In the genomic region with DNA sequence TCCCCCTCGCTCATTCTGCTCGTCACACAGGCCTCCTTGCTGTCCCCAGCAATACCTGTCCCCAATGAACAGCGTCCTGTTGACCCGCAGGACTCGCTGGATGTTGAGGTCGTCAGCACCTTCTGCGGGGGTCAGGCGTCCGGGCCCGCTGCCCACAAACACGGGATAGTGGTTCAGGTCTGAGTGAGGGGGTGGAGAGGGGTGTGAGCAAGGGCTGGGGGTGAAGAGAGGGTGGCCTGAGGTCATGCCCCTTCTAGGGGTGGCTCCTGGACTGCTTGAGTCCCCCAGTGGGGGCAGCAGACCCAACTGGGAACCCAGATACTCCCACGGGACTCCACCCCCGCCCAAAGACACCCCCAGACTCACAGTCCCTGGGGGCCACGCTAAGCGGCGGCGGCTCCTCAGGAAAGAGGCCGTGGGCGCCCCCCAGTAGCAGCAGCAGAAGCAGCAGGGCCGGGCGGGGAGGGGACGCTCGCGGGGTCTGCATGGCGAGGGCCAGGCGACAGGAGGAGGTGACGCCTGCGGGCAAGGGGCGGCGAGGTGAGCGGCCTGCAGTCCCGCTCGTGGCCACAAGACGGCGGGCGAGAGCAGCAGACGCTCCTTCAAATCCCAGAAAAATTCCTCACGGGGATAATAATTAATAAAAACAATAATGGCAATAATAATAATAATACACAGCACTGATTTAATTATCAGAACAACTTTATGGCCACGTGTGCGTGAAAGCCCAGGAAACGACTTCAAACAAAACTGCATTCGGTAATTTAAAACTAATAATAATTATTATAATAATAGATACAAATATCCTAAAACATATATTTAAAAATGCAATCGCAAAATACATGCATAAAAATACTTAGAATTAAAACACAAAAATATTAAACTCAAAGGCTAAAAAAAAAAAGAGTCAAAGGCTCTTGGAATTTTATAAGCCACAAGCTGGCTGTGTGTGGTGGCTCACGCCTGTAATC, we compare ENCODE assay signal across 1 cellular context.
TF ChIP-seq lines count a peak whose summit lies in the region.

No MANE protein-coding gene starts in this region.

TF ChIP-seq in HCT116, 20 proteins besides CTCF, POLR2A, EP300 and RAD21:
- no peak for TF ChIP-seq EZH2phosphoT487 (IDR thresholded peaks at IDR 0.05; ENCODE audit: borderline replicate concordance)
- TF ChIP-seq CBX3 (IDR thresholded peaks at IDR 0.05; ENCODE audit: low read depth), result no peak
- TF ChIP-seq, protein P1, sequence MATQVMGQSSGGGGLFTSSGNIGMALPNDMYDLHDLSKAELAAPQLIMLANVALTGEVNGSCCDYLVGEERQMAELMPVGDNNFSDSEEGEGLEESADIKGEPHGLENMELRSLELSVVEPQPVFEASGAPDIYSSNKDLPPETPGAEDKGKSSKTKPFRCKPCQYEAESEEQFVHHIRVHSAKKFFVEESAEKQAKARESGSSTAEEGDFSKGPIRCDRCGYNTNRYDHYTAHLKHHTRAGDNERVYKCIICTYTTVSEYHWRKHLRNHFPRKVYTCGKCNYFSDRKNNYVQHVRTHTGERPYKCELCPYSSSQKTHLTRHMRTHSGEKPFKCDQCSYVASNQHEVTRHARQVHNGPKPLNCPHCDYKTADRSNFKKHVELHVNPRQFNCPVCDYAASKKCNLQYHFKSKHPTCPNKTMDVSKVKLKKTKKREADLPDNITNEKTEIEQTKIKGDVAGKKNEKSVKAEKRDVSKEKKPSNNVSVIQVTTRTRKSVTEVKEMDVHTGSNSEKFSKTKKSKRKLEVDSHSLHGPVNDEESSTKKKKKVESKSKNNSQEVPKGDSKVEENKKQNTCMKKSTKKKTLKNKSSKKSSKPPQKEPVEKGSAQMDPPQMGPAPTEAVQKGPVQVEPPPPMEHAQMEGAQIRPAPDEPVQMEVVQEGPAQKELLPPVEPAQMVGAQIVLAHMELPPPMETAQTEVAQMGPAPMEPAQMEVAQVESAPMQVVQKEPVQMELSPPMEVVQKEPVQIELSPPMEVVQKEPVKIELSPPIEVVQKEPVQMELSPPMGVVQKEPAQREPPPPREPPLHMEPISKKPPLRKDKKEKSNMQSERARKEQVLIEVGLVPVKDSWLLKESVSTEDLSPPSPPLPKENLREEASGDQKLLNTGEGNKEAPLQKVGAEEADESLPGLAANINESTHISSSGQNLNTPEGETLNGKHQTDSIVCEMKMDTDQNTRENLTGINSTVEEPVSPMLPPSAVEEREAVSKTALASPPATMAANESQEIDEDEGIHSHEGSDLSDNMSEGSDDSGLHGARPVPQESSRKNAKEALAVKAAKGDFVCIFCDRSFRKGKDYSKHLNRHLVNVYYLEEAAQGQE (IDR thresholded peaks at IDR 0.05; ENCODE audit: low read depth), result no peak
